Comparison of ENCODE assay signal across 8 cellular contexts in the genomic region with DNA sequence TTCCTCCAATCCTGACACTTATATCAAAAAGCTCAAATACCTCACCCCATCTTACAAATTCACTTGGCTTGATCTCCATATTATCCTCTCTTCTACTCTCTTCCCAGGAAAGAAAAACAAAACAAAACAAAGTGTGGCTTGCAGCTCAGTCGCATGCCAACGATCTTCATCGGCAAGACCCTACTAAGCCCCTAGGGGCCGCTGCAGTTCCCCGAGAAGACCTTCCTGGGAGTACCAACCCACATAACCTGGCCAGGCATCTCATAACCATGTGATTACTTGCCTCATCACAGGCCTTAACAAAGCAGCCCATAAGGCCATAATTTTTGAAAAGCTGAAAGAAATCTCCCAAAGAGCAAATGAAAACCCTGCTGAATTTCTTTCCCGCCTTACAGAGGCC.
DNase-seq lines count a peak whose midpoint lies in the region; ATAC-seq and TF ChIP-seq lines count a peak whose summit lies in the region.

No MANE protein-coding gene starts in this region.

- H3K36me3 Mint-ChIP-seq in activated T-cell treated with anti-CD3 and anti-CD28 coated beads, Interleukin-2, amount 50 U/mL, for 4 hours (ENCODE audit: insufficient read depth), result peaks cover 1% of the 10 kb centered on the region

- WGBS in right lobe of liver (ENCODE audit: insufficient coverage, low coverage, low lambda C conversion rate, missing lambda C conversion rate), result 57% methylated on average over 6 of the region's 6 CpGs

- peaks cover 3% of the 10 kb centered on the region for H3K27me3 Mint-ChIP-seq in activated T-cell treated with anti-CD3 and anti-CD28 coated beads, Interleukin-2, amount 50 U/mL, for 4 hours (ENCODE audit: low read depth)

- peaks cover 44% of the 10 kb centered on the region for H3K4me1 ChIP-seq in Loucy (ENCODE audit: insufficient read depth, low read length, poor library complexity, severe bottlenecking)
- no peaks in the 10 kb centered on the region for H3K4me1 ChIP-seq in right lobe of liver

- no peak overlapping the region for H3K4me3 Mint-ChIP-seq in activated T-cell treated with anti-CD3 and anti-CD28 coated beads, Interleukin-2, amount 50 U/mL, for 4 hours

- H3F3A ChIP-seq in Loucy (ENCODE audit: low read depth), result no peaks in the 10 kb centered on the region

- no peak overlapping the region for H2AFZ ChIP-seq in Loucy (ENCODE audit: low read length)

- H3K9me3 Mint-ChIP-seq in activated T-cell treated with anti-CD3 and anti-CD28 coated beads, Interleukin-2, amount 50 U/mL, for 4 hours, result peaks cover 18% of the 10 kb centered on the region

- peak; percentile 67 for TF ChIP-seq CTCF in Loucy (conservative IDR thresholded peaks at IDR 0.05; ENCODE audit: low read length)
- TF ChIP-seq CTCF in WERI-Rb-1 (IDR thresholded peaks at IDR 0.05; ENCODE audit: low read depth, low read length), result peak; percentile 85
- TF ChIP-seq CTCF in right lobe of liver (IDR thresholded peaks at IDR 0.05), result peak in 3 of 4 donors; percentile 27 to 42 (median 28)

- intact Hi-C loops in right lobe of liver (cut with DNase I), result no loop called here

- no peaks in the 10 kb centered on the region for H3K36me3 ChIP-seq in Loucy (ENCODE audit: insufficient read depth, low read length)
- no peaks in the 10 kb centered on the region for H3K36me3 ChIP-seq in WERI-Rb-1
- no peaks in the 10 kb centered on the region for H3K36me3 ChIP-seq in right lobe of liver

- peaks cover 49% of the 10 kb centered on the region for H3K4me1 Mint-ChIP-seq in activated T-cell treated with anti-CD3 and anti-CD28 coated beads, Interleukin-2, amount 50 U/mL, for 4 hours (ENCODE audit: low read depth)

- H3K9ac ChIP-seq in Loucy (ENCODE audit: low read depth, low read length, poor library complexity, severe bottlenecking), result peak overlapping the region; percentile 74

- H3K9me3 ChIP-seq in Loucy (ENCODE audit: insufficient read depth, low read depth, low read length) (no peaks in the 10 kb centered on the region), WERI-Rb-1 (ENCODE audit: severe bottlenecking) (peaks cover 11% of the 10 kb centered on the region), right lobe of liver (no peaks in the 10 kb centered on the region)

- no peaks in the 10 kb centered on the region for H3K9me2 ChIP-seq in Loucy (replicated peaks; ENCODE audit: low read depth, low read length)

- DNase-seq in Daoy (ENCODE audit: low read depth) (peak; percentile 80), WERI-Rb-1 (peak; percentile 84), right lobe of liver (peak in 1 of 3 donors; percentile 50)
- DNase-seq in activated T-cell treated with anti-CD3 and anti-CD28 coated beads, Interleukin-2, amount 50 U/mL, for 4 hours, result no peak
- DNase-seq in stimulated activated CD8-positive, alpha-beta memory T cell treated with anti-CD3 and anti-CD28 coated beads, Interleukin-4, amount 100 ng/mL, for 48 hours, result no peak

- H3K4me2 ChIP-seq in Loucy (ENCODE audit: low read depth, low read length, poor library complexity, severe bottlenecking), result peak overlapping the region; percentile 73

- ATAC-seq in right lobe of liver, result peak in 3 of 4 donors; percentile 66 to 92 (median 76)
- ATAC-seq in GM19328 (IDR thresholded peaks at IDR 0.05; ENCODE audit: unreplicated experiment), result no peak
- no peak for ATAC-seq in activated T-cell treated with anti-CD3 and anti-CD28 coated beads, Interleukin-2, amount 50 U/mL, for 4 hours
- no peak for ATAC-seq in esophagus mucosa

- H3K79me2 ChIP-seq in Loucy (ENCODE audit: insufficient read depth, low read length), result no peaks in the 10 kb centered on the region

- H4K20me1 ChIP-seq in Loucy (ENCODE audit: insufficient read depth, low read length, poor library complexity, severe bottlenecking), result no peaks in the 10 kb centered on the region

- peak overlapping the region; percentile 59 for H3K27ac ChIP-seq in WERI-Rb-1
- no peak overlapping the region for H3K27ac ChIP-seq in right lobe of liver

- no peaks in the 10 kb centered on the region for H3K27me3 ChIP-seq in Loucy (ENCODE audit: insufficient read depth, low read length, poor library complexity, severe bottlenecking)
- H3K27me3 ChIP-seq in WERI-Rb-1 (ENCODE audit: insufficient read depth, low read depth, severe bottlenecking), result no peaks in the 10 kb centered on the region
- no peaks in the 10 kb centered on the region for H3K27me3 ChIP-seq in right lobe of liver

- H3K4me3 ChIP-seq in Loucy (ENCODE audit: low read length, poor library complexity, severe bottlenecking) (peak overlapping the region; percentile 57), WERI-Rb-1 (ENCODE audit: low read depth, low read length) (peak overlapping the region; percentile 29), right lobe of liver (no peak overlapping the region)

- no peak for TF ChIP-seq POLR2A in right lobe of liver (IDR thresholded peaks at IDR 0.05)

Comparison
In these comparisons a context has a peak if more than half of its experiments do, and no peak if none do; other contexts are left out.
1. DNase-seq: peak in Daoy (single experiment) and WERI-Rb-1 (single experiment); none in activated T-cell treated with anti-CD3 and anti-CD28 coated beads, Interleukin-2, amount 50 U/mL, for 4 hours (single experiment) and stimulated activated CD8-positive, alpha-beta memory T cell treated with anti-CD3 and anti-CD28 coated beads, Interleukin-4, amount 100 ng/mL, for 48 hours (single experiment).
2. H3K4me3 ChIP-seq: peak in Loucy (single experiment) and WERI-Rb-1 (single experiment); none in right lobe of liver (0 of 3).
3. CTCF ChIP-seq: peak in every context shown above with its lines; median percentile 85 in WERI-Rb-1; 67 in Loucy; 28 in right lobe of liver.
4. ATAC-seq: peak in right lobe of liver (3 of 4); none in GM19328 (single experiment), activated T-cell treated with anti-CD3 and anti-CD28 coated beads, Interleukin-2, amount 50 U/mL, for 4 hours (0 of 2) and esophagus mucosa (single experiment).